In the genomic region with DNA sequence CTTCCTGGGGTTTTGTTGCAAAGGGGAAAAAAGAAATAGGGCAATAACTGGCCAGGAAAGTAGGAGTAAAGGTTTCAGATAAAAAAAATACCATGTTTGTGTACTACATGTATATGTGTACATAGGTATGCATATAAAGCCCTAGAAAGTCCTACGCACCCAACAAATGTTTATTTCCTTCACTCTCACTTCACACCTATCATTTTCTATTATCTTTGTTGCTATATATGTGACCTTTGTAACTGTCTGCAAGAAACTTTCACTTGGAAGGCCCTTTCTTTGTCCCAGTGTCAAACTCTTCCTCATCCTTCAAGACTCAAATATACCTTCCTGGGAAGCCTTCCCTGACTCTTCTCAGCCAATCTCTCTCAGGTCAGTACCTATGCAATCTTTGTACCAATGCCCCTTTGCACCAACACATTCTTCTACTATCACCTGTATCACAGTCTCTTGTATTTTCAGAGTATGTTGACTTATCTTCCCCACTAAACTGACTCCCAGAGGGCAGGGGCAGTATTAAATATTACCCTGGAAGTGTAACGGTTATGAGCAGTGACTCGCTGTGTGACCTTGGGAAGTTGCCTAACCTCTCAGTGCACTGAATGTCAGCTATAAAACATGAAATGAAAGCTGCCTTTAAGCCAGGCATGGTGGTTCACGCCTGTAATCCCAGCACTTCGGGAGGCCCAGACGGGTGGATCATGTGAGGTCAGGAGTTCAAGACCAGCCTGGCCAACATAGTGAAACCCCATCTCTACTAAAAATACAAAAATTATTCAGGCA, we compare ENCODE assay signal across 16 cellular contexts. TPM values are rescaled to one million over a fixed set of nuclear protein-coding genes. Genes with fewer than 3 reads are reported as not detected.
DNase-seq lines count a peak whose midpoint lies in the region; ATAC-seq, FAIRE-seq and TF ChIP-seq lines count a peak whose summit lies in the region.
"Had no signal": no experiment of that assay in that cellular context is flagged by ENCODE, and none has a peak within 500 bp of the region (broad histone marks: within the 10 kb centered on the region; RNA-seq: fewer than 3 reads in every experiment).

No MANE protein-coding gene starts in this region.

- intact Hi-C loops in left colon (cut with DNase I, micrococcal nuclease), result no loop called here
- intact Hi-C loops in ovary (cut with DNase I), result no loop called here

- H3K4me3 ChIP-seq in small intestine (ENCODE audit: low read depth in 1 of 2, low read length in 2 of 2) (no peak overlapping the region), ovary (no peak overlapping the region)
- H3K4me3 ChIP-seq: BLaER1, HAP-1 had no signal

- DNase-seq in activated effector memory CD4-positive, alpha-beta T cell treated with anti-CD3 and anti-CD28 coated beads, Interleukin-2, amount 50 U/mL, for 16 hours, result peak; percentile 41
- no peak for DNase-seq in activated effector memory CD4-positive, alpha-beta T cell treated with Interleukin-2 at 50 U/mL for 16 hours
- peak; percentile 33 for DNase-seq in MV-4-11 (lab: John Stamatoyannopoulos, UW)
- DNase-seq in left colon, result no peak
- peak; percentile 36 for DNase-seq in small intestine
- DNase-seq in ovary, result no peak
- no peak for DNase-seq in H4 (ENCODE audit: low spot score)
- DNase-seq: 8988T, AML-193, DMS53, GOT3, HFFc6 had no signal

- no peak for FAIRE-seq in small intestine (lab: Jason Lieb, UNC)

- no peak for TF ChIP-seq CTCF in ovary (IDR thresholded peaks at IDR 0.05)

- H3K27me3 ChIP-seq in small intestine (ENCODE audit: control insufficient read depth in 2 of 2, insufficient read depth in 2 of 2, low read length in 2 of 2) (no peaks in the 10 kb centered on the region), ovary (no peaks in the 10 kb centered on the region)
- H3K27me3 ChIP-seq: BLaER1 had no signal

- H3K27ac ChIP-seq in small intestine (ENCODE audit: low read depth in 1 of 2, low read length in 1 of 2), result no peak overlapping the region
- H3K27ac ChIP-seq in ovary, result no peak overlapping the region
- H3K27ac ChIP-seq: BLaER1, HL-60 had no signal

- H3K4me1 ChIP-seq in small intestine (ENCODE audit: control insufficient read depth in 2 of 2, insufficient read depth in 1 of 2, low read depth in 1 of 2, low read length in 1 of 2), result peaks cover 3% of the 10 kb centered on the region in 2 donors
- peaks cover 2% of the 10 kb centered on the region for H3K4me1 ChIP-seq in ovary (ENCODE audit: insufficient read depth)

- H3K36me3 ChIP-seq in small intestine (ENCODE audit: control insufficient read depth in 2 of 2, insufficient read depth in 2 of 2, low read length in 2 of 2), result peaks cover 10 to 16% of the 10 kb centered on the region in 2 donors
- no peaks in the 10 kb centered on the region for H3K36me3 ChIP-seq in ovary

- H3K9me3 ChIP-seq in small intestine (ENCODE audit: control insufficient read depth, low read depth), result no peaks in the 10 kb centered on the region
- no peaks in the 10 kb centered on the region for H3K9me3 ChIP-seq in ovary
- H3K9me3 ChIP-seq: BLaER1, HAP-1 had no signal

- 60 to 85% (median 77%) methylated on average over 6 of the region's 6 CpGs for WGBS in small intestine, 3 donors
- WGBS in ovary, 3 donors, result 85 to 91% (median 85%) methylated on average over 6 of the region's 6 CpGs

- peak; percentile 72 for ATAC-seq in left colon
- no peak for ATAC-seq in GM21515 (IDR thresholded peaks at IDR 0.05; ENCODE audit: unreplicated experiment)

- no peak for TF ChIP-seq POLR2A in ovary (IDR thresholded peaks at IDR 0.05)

- TF ChIP-seq EP300 in ovary (IDR thresholded peaks at IDR 0.05), result no peak

RNA-seq across cellular contexts. Expression of a gene that starts 6.5 kb away (rescaled TPM):
- total RNA-seq in left colon (100 to 1,000 TPM; 104 to 105 TPM), ovary (10 to 100 TPM; 35.8 to 98.2 (median 65.0) TPM)
- polyA plus RNA-seq in small intestine (10 to 100 TPM; 52.3 to 78.1 (median 61.0) TPM), ovary (10 to 100 TPM; 30.3 to 87.0 TPM)
- total RNA-seq in H4 (2014; rRNA removed; shearing (Covaris generic)), result 46.8 and 54.2 TPM in 2 replicates

Comparison
In these comparisons a context has a peak if more than half of its experiments do, and no peak if none do; other contexts are left out.
1. DNase-seq: peak in activated effector memory CD4-positive, alpha-beta T cell treated with anti-CD3 and anti-CD28 coated beads, Interleukin-2, amount 50 U/mL, for 16 hours (single experiment), MV-4-11 (single experiment) and small intestine (single experiment); none in activated effector memory CD4-positive, alpha-beta T cell treated with Interleukin-2 at 50 U/mL for 16 hours (single experiment), left colon (0 of 2), ovary (0 of 5) and H4 (single experiment).